In the genomic region with DNA sequence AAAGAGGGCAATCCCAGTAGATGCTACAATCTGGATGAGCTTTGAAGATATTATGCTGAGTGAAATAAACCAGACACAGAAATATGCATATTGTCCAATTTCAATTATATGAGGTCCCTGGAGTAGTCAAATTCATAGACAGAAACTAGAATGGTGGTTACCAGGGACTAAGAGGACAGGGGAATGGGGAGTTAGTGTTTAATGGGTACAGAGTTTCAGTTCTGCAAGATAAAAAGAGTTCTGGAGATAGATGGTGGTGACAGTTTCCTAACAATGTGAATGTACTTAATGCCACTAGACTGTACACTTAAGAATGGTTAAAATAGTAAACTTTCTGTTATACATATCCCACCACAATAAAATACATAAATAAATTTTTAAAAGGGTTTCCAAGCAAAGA, we compare ENCODE assay signal across 13 cellular contexts.
DNase-seq lines count a peak whose midpoint lies in the region; ATAC-seq and TF ChIP-seq lines count a peak whose summit lies in the region.
"Had no signal": no experiment of that assay in that cellular context is flagged by ENCODE, and none has a peak within 500 bp of the region (broad histone marks: within the 10 kb centered on the region; RNA-seq: fewer than 3 reads in every experiment).

No MANE protein-coding gene starts in this region.

- no peak overlapping the region for H3K4me3 Mint-ChIP-seq in nephron
- H3K4me3 Mint-ChIP-seq: activated naive CD4-positive, alpha-beta T cell treated with anti-CD3 and anti-CD28 coated beads, Interleukin-2, amount 10 ng/mL, durations not matched to agents 7 days and 5 days; naive B cell had no signal

- TF ChIP-seq CTCF in nephron (IDR thresholded peaks at IDR 0.05; ENCODE audit: unreplicated experiment in 3 of 3) (no peak), SK-N-SH (IDR thresholded peaks at IDR 0.05) (no peak)

- TF ChIP-seq EP300 in SK-N-SH (IDR thresholded peaks at IDR 0.05; ENCODE audit: borderline replicate concordance in 1 of 2, low read depth in 1 of 2, low read length in 1 of 2): no peak

- TF ChIP-seq RAD21 in SK-N-SH (IDR thresholded peaks at IDR 0.05; ENCODE audit: low read length): no peak

- H3K9me3 Mint-ChIP-seq in nephron: no peaks in the 10 kb centered on the region
- H3K9me3 Mint-ChIP-seq: activated naive CD4-positive, alpha-beta T cell treated with anti-CD3 and anti-CD28 coated beads, Interleukin-2, amount 10 ng/mL, durations not matched to agents 7 days and 5 days had no signal

- H3K4me1 Mint-ChIP-seq in nephron: peaks cover 64% of the 10 kb centered on the region

- peaks cover 0 to 3% of the 10 kb centered on the region in 2 experiments; a peak in 2 of 4 replicates for H3K4me1 ChIP-seq in SK-N-SH (ENCODE audit: control insufficient read depth in 1 of 2, insufficient read depth in 2 of 2, low read depth in 1 of 2, low read length in 1 of 2)
- no peaks in the 10 kb centered on the region for H3K4me1 ChIP-seq in HAP-1

- peaks cover 6% of the 10 kb centered on the region for H3K27me3 Mint-ChIP-seq in nephron (ENCODE audit: low read depth)
- H3K27me3 Mint-ChIP-seq: activated naive CD4-positive, alpha-beta T cell treated with anti-CD3 and anti-CD28 coated beads, Interleukin-2, amount 10 ng/mL, durations not matched to agents 7 days and 5 days; naive B cell had no signal

- H3K9ac ChIP-seq in SK-N-SH: no peak overlapping the region
- H3K9ac ChIP-seq: BLaER1 treated with 17β-estradiol and CSF1 and Interleukin-3, amounts not matched to agents 10 nM and 100 nM had no signal

- no peak overlapping the region for H3K27ac ChIP-seq in SK-N-SH (ENCODE audit: low read depth in 2 of 2, low read length in 1 of 2)
- H3K27ac ChIP-seq: BLaER1 treated with 17β-estradiol and CSF1 and Interleukin-3, amounts not matched to agents 10 nM and 100 nM had no signal

- H3K4me2 ChIP-seq in SK-N-SH: no peak overlapping the region

- H3K4me3 ChIP-seq in SK-N-SH (ENCODE audit: low read depth in 2 of 2, low read length in 1 of 2): no peak overlapping the region
- no peak overlapping the region for H3K4me3 ChIP-seq in HAP-1
- H3K4me3 ChIP-seq: BLaER1 treated with 17β-estradiol and CSF1 and Interleukin-3, amounts not matched to agents 10 nM and 100 nM had no signal

- ATAC-seq in GM18517 (IDR thresholded peaks at IDR 0.05; ENCODE audit: unreplicated experiment): peak; percentile 51
- peak; percentile 62 for ATAC-seq in GM21528 (IDR thresholded peaks at IDR 0.05; ENCODE audit: low FRiP score, unreplicated experiment)
- ATAC-seq in HG03457 (IDR thresholded peaks at IDR 0.05; ENCODE audit: unreplicated experiment): peak; percentile 50

- peak overlapping the region in 2 of 3 experiments; percentile 85 to 91 for H3K27ac Mint-ChIP-seq in nephron
- H3K27ac Mint-ChIP-seq: activated naive CD4-positive, alpha-beta T cell treated with anti-CD3 and anti-CD28 coated beads, Interleukin-2, amount 10 ng/mL, durations not matched to agents 7 days and 5 days had no signal

- DNase-seq in SK-N-SH: no peak
- no peak for DNase-seq in NCI-H2029 (lab: John Stamatoyannopoulos, UW)
- no peak for DNase-seq in NCI-H2107 (lab: John Stamatoyannopoulos, UW)
- DNase-seq in HAP-1 (ENCODE audit: low spot score in 2 of 2): no peak
- DNase-seq: activated CD4-positive, alpha-beta T cell treated with anti-CD3 and anti-CD28 coated beads, Interleukin-2, amount 50 U/mL, for 1 hour; activated naive CD4-positive, alpha-beta T cell treated with anti-CD3 and anti-CD28 coated beads, Interleukin-2, amount 10 ng/mL, durations not matched to agents 7 days and 5 days; naive B cell; NCI-H1436 had no signal

- no peaks in the 10 kb centered on the region for H3K79me2 ChIP-seq in SK-N-SH (ENCODE audit: insufficient read depth)

- H3K36me3 ChIP-seq in SK-N-SH (replicated peaks in 1 of 2; ENCODE audit: control insufficient read depth in 1 of 2, insufficient read depth in 2 of 2, low read length in 1 of 2): no peaks in the 10 kb centered on the region
- H3K36me3 ChIP-seq in HAP-1 (replicated peaks): no peaks in the 10 kb centered on the region

- H3K9me3 ChIP-seq in SK-N-SH (no peaks in the 10 kb centered on the region), HAP-1 (no peaks in the 10 kb centered on the region)
- H3K9me3 ChIP-seq: BLaER1 treated with 17β-estradiol and CSF1 and Interleukin-3, amounts not matched to agents 10 nM and 100 nM had no signal

- no peak overlapping the region for H2AFZ ChIP-seq in SK-N-SH (ENCODE audit: low read depth)

- H3F3A ChIP-seq in SK-N-SH (replicated peaks; ENCODE audit: insufficient read depth): no peaks in the 10 kb centered on the region

- H3K36me3 Mint-ChIP-seq in nephron (ENCODE audit: low read depth): no peaks in the 10 kb centered on the region

- no peaks in the 10 kb centered on the region for H4K20me1 ChIP-seq in SK-N-SH (ENCODE audit: insufficient read depth)
- H4K20me1 ChIP-seq: BLaER1 treated with 17β-estradiol and CSF1 and Interleukin-3, amounts not matched to agents 10 nM and 100 nM had no signal

- no peaks in the 10 kb centered on the region for H3K27me3 ChIP-seq in SK-N-SH (ENCODE audit: insufficient read depth)
- H3K27me3 ChIP-seq in HAP-1 (ENCODE audit: low read depth): 0 out of 2 replicates have a peak, but pooled peaks cover 2% of the 10 kb centered on the region
- H3K27me3 ChIP-seq: BLaER1 treated with 17β-estradiol and CSF1 and Interleukin-3, amounts not matched to agents 10 nM and 100 nM had no signal

- CTCF ChIA-PET in SK-N-SH (lab: Yijun Ruan, JAX): interaction anchor here (1.0 to 8.2 kb wide), 9 partner anchors 11 to 1158 kb away, joined by 3 to 55 read pairs (median 4); a partner anchor contains a TSS

- no peaks in the 10 kb centered on the region for H3K9me2 ChIP-seq in SK-N-SH

- POLR2A ChIA-PET in SK-N-SH (lab: Yijun Ruan, JAX): no interaction called here

- in situ Hi-C loops in HAP-1 (cut with MboI; ENCODE audit: low sequenced_read_pairs): no loop called here

TF ChIP-seq in SK-N-SH, 30 proteins besides CTCF, POLR2A, EP300 and RAD21:
- TF ChIP-seq SIN3A (IDR thresholded peaks at IDR 0.05; ENCODE audit: borderline replicate concordance, low read depth, low read length) (no peak), MXI1 (IDR thresholded peaks at IDR 0.05; ENCODE audit: low read depth, low read length) (no peak), FOSL2 (IDR thresholded peaks at IDR 0.05; ENCODE audit: borderline replicate concordance, low read depth) (no peak), TCF12 (IDR thresholded peaks at IDR 0.05) (no peak), RXRA (IDR thresholded peaks at IDR 0.05; ENCODE audit: borderline replicate concordance, low read depth) (no peak)
- TF ChIP-seq, protein P1, sequence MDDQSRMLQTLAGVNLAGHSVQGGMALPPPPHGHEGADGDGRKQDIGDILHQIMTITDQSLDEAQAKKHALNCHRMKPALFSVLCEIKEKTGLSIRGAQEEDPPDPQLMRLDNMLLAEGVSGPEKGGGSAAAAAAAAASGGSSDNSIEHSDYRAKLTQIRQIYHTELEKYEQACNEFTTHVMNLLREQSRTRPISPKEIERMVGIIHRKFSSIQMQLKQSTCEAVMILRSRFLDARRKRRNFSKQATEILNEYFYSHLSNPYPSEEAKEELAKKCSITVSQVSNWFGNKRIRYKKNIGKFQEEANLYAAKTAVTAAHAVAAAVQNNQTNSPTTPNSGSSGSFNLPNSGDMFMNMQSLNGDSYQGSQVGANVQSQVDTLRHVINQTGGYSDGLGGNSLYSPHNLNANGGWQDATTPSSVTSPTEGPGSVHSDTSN (IDR thresholded peaks at IDR 0.05): no peak
- TF ChIP-seq, protein P2, sequence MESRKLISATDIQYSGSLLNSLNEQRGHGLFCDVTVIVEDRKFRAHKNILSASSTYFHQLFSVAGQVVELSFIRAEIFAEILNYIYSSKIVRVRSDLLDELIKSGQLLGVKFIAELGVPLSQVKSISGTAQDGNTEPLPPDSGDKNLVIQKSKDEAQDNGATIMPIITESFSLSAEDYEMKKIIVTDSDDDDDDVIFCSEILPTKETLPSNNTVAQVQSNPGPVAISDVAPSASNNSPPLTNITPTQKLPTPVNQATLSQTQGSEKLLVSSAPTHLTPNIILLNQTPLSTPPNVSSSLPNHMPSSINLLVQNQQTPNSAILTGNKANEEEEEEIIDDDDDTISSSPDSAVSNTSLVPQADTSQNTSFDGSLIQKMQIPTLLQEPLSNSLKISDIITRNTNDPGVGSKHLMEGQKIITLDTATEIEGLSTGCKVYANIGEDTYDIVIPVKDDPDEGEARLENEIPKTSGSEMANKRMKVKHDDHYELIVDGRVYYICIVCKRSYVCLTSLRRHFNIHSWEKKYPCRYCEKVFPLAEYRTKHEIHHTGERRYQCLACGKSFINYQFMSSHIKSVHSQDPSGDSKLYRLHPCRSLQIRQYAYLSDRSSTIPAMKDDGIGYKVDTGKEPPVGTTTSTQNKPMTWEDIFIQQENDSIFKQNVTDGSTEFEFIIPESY (IDR thresholded peaks at IDR 0.05; ENCODE audit: borderline replicate concordance, low read depth): no peak
- TF ChIP-seq, protein P3, sequence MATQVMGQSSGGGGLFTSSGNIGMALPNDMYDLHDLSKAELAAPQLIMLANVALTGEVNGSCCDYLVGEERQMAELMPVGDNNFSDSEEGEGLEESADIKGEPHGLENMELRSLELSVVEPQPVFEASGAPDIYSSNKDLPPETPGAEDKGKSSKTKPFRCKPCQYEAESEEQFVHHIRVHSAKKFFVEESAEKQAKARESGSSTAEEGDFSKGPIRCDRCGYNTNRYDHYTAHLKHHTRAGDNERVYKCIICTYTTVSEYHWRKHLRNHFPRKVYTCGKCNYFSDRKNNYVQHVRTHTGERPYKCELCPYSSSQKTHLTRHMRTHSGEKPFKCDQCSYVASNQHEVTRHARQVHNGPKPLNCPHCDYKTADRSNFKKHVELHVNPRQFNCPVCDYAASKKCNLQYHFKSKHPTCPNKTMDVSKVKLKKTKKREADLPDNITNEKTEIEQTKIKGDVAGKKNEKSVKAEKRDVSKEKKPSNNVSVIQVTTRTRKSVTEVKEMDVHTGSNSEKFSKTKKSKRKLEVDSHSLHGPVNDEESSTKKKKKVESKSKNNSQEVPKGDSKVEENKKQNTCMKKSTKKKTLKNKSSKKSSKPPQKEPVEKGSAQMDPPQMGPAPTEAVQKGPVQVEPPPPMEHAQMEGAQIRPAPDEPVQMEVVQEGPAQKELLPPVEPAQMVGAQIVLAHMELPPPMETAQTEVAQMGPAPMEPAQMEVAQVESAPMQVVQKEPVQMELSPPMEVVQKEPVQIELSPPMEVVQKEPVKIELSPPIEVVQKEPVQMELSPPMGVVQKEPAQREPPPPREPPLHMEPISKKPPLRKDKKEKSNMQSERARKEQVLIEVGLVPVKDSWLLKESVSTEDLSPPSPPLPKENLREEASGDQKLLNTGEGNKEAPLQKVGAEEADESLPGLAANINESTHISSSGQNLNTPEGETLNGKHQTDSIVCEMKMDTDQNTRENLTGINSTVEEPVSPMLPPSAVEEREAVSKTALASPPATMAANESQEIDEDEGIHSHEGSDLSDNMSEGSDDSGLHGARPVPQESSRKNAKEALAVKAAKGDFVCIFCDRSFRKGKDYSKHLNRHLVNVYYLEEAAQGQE (IDR thresholded peaks at IDR 0.05; ENCODE audit: low read depth, low read length): no peak
